ENCODE assay signal across 8 cellular contexts in genomic region chr7:128361463-128362441, GRCh38. TPM values are rescaled to one million over a fixed set of nuclear protein-coding genes. Genes with fewer than 3 reads are reported as not detected.
DNase-seq lines count a peak whose midpoint lies in the region; ATAC-seq and TF ChIP-seq lines count a peak whose summit lies in the region.

Gene PRRT4 (minus strand): TSS chr7:128361690.

- H3T11ph ChIP-seq in H9 (ENCODE audit: low read length): no peak within 1 kb of the TSS

- peak; percentile 71 for ATAC-seq in activated naive CD8-positive, alpha-beta T cell treated with anti-CD3 and anti-CD28 coated beads, Interleukin-2, amount 10 ng/mL, durations not matched to agents 7 days and 5 days (ENCODE audit: low read depth)
- ATAC-seq in HG03280 (IDR thresholded peaks at IDR 0.05; ENCODE audit: unreplicated experiment): no peak
- ATAC-seq in HG03095 (IDR thresholded peaks at IDR 0.05; ENCODE audit: unreplicated experiment): no peak

- no peak within 1 kb of the TSS for H3K14ac ChIP-seq in H9 (ENCODE audit: insufficient read depth, low read length)

- peaks cover 8% of the 10 kb centered on the region for H3K23me2 ChIP-seq in H9 (ENCODE audit: insufficient read length, low read depth, low read length, poor library complexity, severe bottlenecking)

- H4K91ac ChIP-seq in H9 (ENCODE audit: insufficient read length, low read depth, low read length): no peak within 1 kb of the TSS

- H3K27ac Mint-ChIP-seq in H9: no peak within 1 kb of the TSS
- no peak within 1 kb of the TSS for H3K27ac Mint-ChIP-seq in activated naive CD8-positive, alpha-beta T cell treated with anti-CD3 and anti-CD28 coated beads, Interleukin-2, amount 10 ng/mL, durations not matched to agents 7 days and 5 days

- H3K23ac ChIP-seq in H9 (ENCODE audit: insufficient read length, low read depth, low read length): no peak within 1 kb of the TSS

- H3K9me3 ChIP-seq in H9 (ENCODE audit: control insufficient read depth, low read depth, low read length): no peaks in the 10 kb centered on the region
- H3K9me3 ChIP-seq in right atrium auricular region: no peaks in the 10 kb centered on the region

- no peak within 1 kb of the TSS for H4K5ac ChIP-seq in H9 (ENCODE audit: insufficient read length, low read depth, low read length)

- H2BK12ac ChIP-seq in H9 (ENCODE audit: insufficient read length, low read depth, low read length): no peak within 1 kb of the TSS

- H3K4me3 Mint-ChIP-seq in H9: peak within 1 kb of the TSS; percentile 61 to 95
- H3K4me3 Mint-ChIP-seq in activated naive CD8-positive, alpha-beta T cell treated with anti-CD3 and anti-CD28 coated beads, Interleukin-2, amount 10 ng/mL, durations not matched to agents 7 days and 5 days: peak within 1 kb of the TSS; percentile 79

- H3K4me2 ChIP-seq in H9 (ENCODE audit: insufficient read depth, insufficient read length, low read length): peak within 1 kb of the TSS; percentile 77

- H2BK120ac ChIP-seq in H9 (ENCODE audit: low read depth, low read length, poor library complexity, severe bottlenecking): no peak within 1 kb of the TSS

- POLR2A ChIA-PET in activated naive CD8-positive, alpha-beta T cell treated with anti-CD3 and anti-CD28 coated beads, Interleukin-2, amount 10 ng/mL, durations not matched to agents 7 days and 5 days (lab: Charles Lee): no interaction called here

- no peaks in the 10 kb centered on the region; a peak in 2 of 7 replicates for H3K36me3 Mint-ChIP-seq in H9 (ENCODE audit: insufficient read depth in 1 of 3, low read depth in 3 of 3)
- H3K36me3 Mint-ChIP-seq in activated naive CD8-positive, alpha-beta T cell treated with anti-CD3 and anti-CD28 coated beads, Interleukin-2, amount 10 ng/mL, durations not matched to agents 7 days and 5 days: no peaks in the 10 kb centered on the region

- TF ChIP-seq CTCF in H9 (conservative IDR thresholded peaks at IDR 0.05): peak; percentile 28; the same call in 2 of the 3 replicates
- no peak for TF ChIP-seq CTCF in right atrium auricular region (IDR thresholded peaks at IDR 0.05)

- no peak within 1 kb of the TSS for H2BK15ac ChIP-seq in H9 (ENCODE audit: low read depth, low read length)

- peak within 1 kb of the TSS; percentile 43 to 60 for H3K4me3 ChIP-seq in right atrium auricular region
- peak within 1 kb of the TSS; percentile 66 for H3K4me3 ChIP-seq in rectal smooth muscle tissue (ENCODE audit: low read length)

- H3K27ac ChIP-seq in H9 (ENCODE audit: insufficient read length, low read depth, low read length) (no peak within 1 kb of the TSS), right atrium auricular region (no peak within 1 kb of the TSS), rectal smooth muscle tissue (ENCODE audit: low read depth, low read length) (no peak within 1 kb of the TSS)

- H3K56ac ChIP-seq in H9 (ENCODE audit: insufficient read length, low read depth, low read length): no peak within 1 kb of the TSS

- H2AK5ac ChIP-seq in H9 (ENCODE audit: insufficient read length, low read length): no peak within 1 kb of the TSS

- no peak within 1 kb of the TSS for H4K8ac ChIP-seq in H9 (replicated peaks; ENCODE audit: insufficient read length, low read depth, low read length)

- no peak within 1 kb of the TSS for H2AFZ ChIP-seq in H9 (ENCODE audit: low read length)

- H3K9ac ChIP-seq in H9 (ENCODE audit: extremely low read depth, insufficient read length, low read length) (no peak within 1 kb of the TSS), rectal smooth muscle tissue (ENCODE audit: low read length) (no peak within 1 kb of the TSS)

- no peaks in the 10 kb centered on the region for H3K79me2 ChIP-seq in H9 (ENCODE audit: insufficient read depth, low read length)

- H3K36me3 ChIP-seq in right atrium auricular region (no peaks in the 10 kb centered on the region), rectal smooth muscle tissue (ENCODE audit: control insufficient read depth, insufficient read depth, low read length) (no peaks in the 10 kb centered on the region)

- H3K9me3 Mint-ChIP-seq in H9: peaks cover 0 to 1% of the 10 kb centered on the region in 2 experiments; a peak in 1 of 5 replicates
- H3K9me3 Mint-ChIP-seq in activated naive CD8-positive, alpha-beta T cell treated with anti-CD3 and anti-CD28 coated beads, Interleukin-2, amount 10 ng/mL, durations not matched to agents 7 days and 5 days: no peaks in the 10 kb centered on the region

- no peaks in the 10 kb centered on the region for H4K20me1 ChIP-seq in H9 (ENCODE audit: control insufficient read depth, insufficient read depth, insufficient read length)

- H3K18ac ChIP-seq in H9 (ENCODE audit: insufficient read length, low read depth, low read length): no peak within 1 kb of the TSS

- no peak within 1 kb of the TSS for H3K4ac ChIP-seq in H9 (ENCODE audit: low read depth, low read length)

- H3K4me1 Mint-ChIP-seq in H9: peaks cover 12 to 20% of the 10 kb centered on the region in 2 experiments
- H3K4me1 Mint-ChIP-seq in activated naive CD8-positive, alpha-beta T cell treated with anti-CD3 and anti-CD28 coated beads, Interleukin-2, amount 10 ng/mL, durations not matched to agents 7 days and 5 days: peaks cover 15% of the 10 kb centered on the region

- H3K4me1 ChIP-seq in H9 (ENCODE audit: insufficient read depth, low read length) (no peaks in the 10 kb centered on the region), right atrium auricular region (peaks cover 0 to 16% of the 10 kb centered on the region in 2 donors), rectal smooth muscle tissue (ENCODE audit: control insufficient read depth, insufficient read depth, low read length) (no peaks in the 10 kb centered on the region)

- peaks cover 97% of the 10 kb centered on the region for H3K27me3 Mint-ChIP-seq in H9 (ENCODE audit: low read depth)
- peaks cover 78% of the 10 kb centered on the region for H3K27me3 Mint-ChIP-seq in activated naive CD8-positive, alpha-beta T cell treated with anti-CD3 and anti-CD28 coated beads, Interleukin-2, amount 10 ng/mL, durations not matched to agents 7 days and 5 days

- DNase-seq in AG20443 (ENCODE audit: low spot score): peak; percentile 78
- DNase-seq in H9: no peak
- peak; percentile 72 for DNase-seq in RPMI8226
- peak; percentile 65 for DNase-seq in activated naive CD8-positive, alpha-beta T cell treated with anti-CD3 and anti-CD28 coated beads, Interleukin-2, amount 10 ng/mL, durations not matched to agents 7 days and 5 days
- no peak for DNase-seq in right atrium auricular region (ENCODE audit: low spot score)

- no peak within 1 kb of the TSS for H2BK5ac ChIP-seq in H9 (ENCODE audit: insufficient read length, low read length)

- no peaks in the 10 kb centered on the region for H3K79me1 ChIP-seq in H9 (ENCODE audit: insufficient read depth, low read depth, low read length, poor library complexity, severe bottlenecking)

- H3K27me3 ChIP-seq in H9 (ENCODE audit: insufficient read depth, low read length) (peaks cover 34% of the 10 kb centered on the region), right atrium auricular region (no peaks in the 10 kb centered on the region), rectal smooth muscle tissue (ENCODE audit: control insufficient read depth, insufficient read depth, low read length) (peaks cover 3% of the 10 kb centered on the region)

- no peak within 1 kb of the TSS for H2BK20ac ChIP-seq in H9 (ENCODE audit: low read depth, low read length, poor library complexity, severe bottlenecking)

- WGBS in H9 (ENCODE audit: extremely low coverage, insufficient read length, low lambda C conversion rate): no CpG with 5 or more reads among the region's 84 CpGs

RNA-seq across cellular contexts. Expression of gene PRRT4, which starts in this region (rescaled TPM):
- total RNA-seq in H9 (2021) (0.15 and 0.24 TPM in 2 replicates), right atrium auricular region (1 to 10 TPM in 1 of 2 donors, under 1 TPM in 1; 0.37 to 1.1 TPM)
- under 1 TPM; 0.28 to 0.30 TPM for total RNA-seq in activated naive CD8-positive, alpha-beta T cell treated with anti-CD3 and anti-CD28 coated beads, Interleukin-2, amount 10 ng/mL, durations not matched to agents 7 days and 5 days

Comparison
In these comparisons a context has a peak if more than half of its experiments do, and no peak if none do; other contexts are left out.
1. Peak in DNase-seq and ATAC-seq in activated naive CD8-positive, alpha-beta T cell treated with anti-CD3 and anti-CD28 coated beads, Interleukin-2, amount 10 ng/mL, durations not matched to agents 7 days and 5 days; RNA of the gene not detected or under 1 TPM.
2. DNase-seq: peak in AG20443 (single experiment) and RPMI8226 (single experiment); none in H9 (single experiment) and right atrium auricular region (single experiment).